In genomic region chr18:77129150-77129551, GRCh38 we compare ENCODE assay signal across 10 cellular contexts. TPM values are rescaled to one million over a fixed set of nuclear protein-coding genes. Genes with fewer than 3 reads are reported as not detected.
DNase-seq lines count a peak whose midpoint lies in the region; ATAC-seq and TF ChIP-seq lines count a peak whose summit lies in the region.
"Had no signal": no experiment of that assay in that cellular context is flagged by ENCODE, and none has a peak within 500 bp of the region (broad histone marks: within the 10 kb centered on the region; RNA-seq: fewer than 3 reads in every experiment).

No MANE protein-coding gene starts in this region.

- peaks cover 80% of the 10 kb centered on the region for H3K4me1 ChIP-seq in CD4-positive, CD25-positive, alpha-beta regulatory T cell (ENCODE audit: control insufficient read depth, insufficient read depth, low read length, poor library complexity, severe bottlenecking)
- H3K4me1 ChIP-seq in neutrophil (ENCODE audit: control insufficient read depth in 1 of 2, insufficient read depth in 1 of 2, low read depth in 1 of 2, low read length in 1 of 2), result peaks cover 77 to 80% of the 10 kb centered on the region in 2 experiments

- peak overlapping the region; percentile 74 to 98 (median 96) for H3K27ac Mint-ChIP-seq in CD4-positive, CD25-positive, alpha-beta regulatory T cell
- H3K27ac Mint-ChIP-seq in IgD-negative memory B cell, result peak overlapping the region in 2 of 3 donors; percentile 69 to 99

- peaks cover 0 to 4% (median 0%) of the 10 kb centered on the region in 7 donors for H3K9me3 Mint-ChIP-seq in CD4-positive, CD25-positive, alpha-beta regulatory T cell
- no peaks in the 10 kb centered on the region for H3K9me3 Mint-ChIP-seq in IgD-negative memory B cell

- peak overlapping the region; percentile 96 to 98 (median 97) for H3K4me3 Mint-ChIP-seq in CD4-positive, CD25-positive, alpha-beta regulatory T cell
- H3K4me3 Mint-ChIP-seq in IgD-negative memory B cell, result peak overlapping the region in 3 of 4 donors; percentile 56 to 81 (median 77)

- H3K4me1 Mint-ChIP-seq in CD4-positive, CD25-positive, alpha-beta regulatory T cell, result peaks cover 56 to 81% (median 68%) of the 10 kb centered on the region in 4 donors
- peaks cover 55 to 65% (median 65%) of the 10 kb centered on the region in 3 donors for H3K4me1 Mint-ChIP-seq in IgD-negative memory B cell

- no peaks in the 10 kb centered on the region for H3K27me3 ChIP-seq in CD4-positive, CD25-positive, alpha-beta regulatory T cell (ENCODE audit: control insufficient read depth, insufficient read depth, low read length)
- no peaks in the 10 kb centered on the region for H3K27me3 ChIP-seq in neutrophil

- H3K27ac ChIP-seq in CD4-positive, CD25-positive, alpha-beta regulatory T cell (ENCODE audit: insufficient read depth, low read length, poor library complexity, severe bottlenecking), result peak overlapping the region; percentile 77
- peak overlapping the region; percentile 100 for H3K27ac ChIP-seq in neutrophil

- H3K27me3 Mint-ChIP-seq in CD4-positive, CD25-positive, alpha-beta regulatory T cell, result no peaks in the 10 kb centered on the region
- no peaks in the 10 kb centered on the region for H3K27me3 Mint-ChIP-seq in IgD-negative memory B cell

- peaks cover 22% of the 10 kb centered on the region for H3K36me3 Mint-ChIP-seq in CD4-positive, CD25-positive, alpha-beta regulatory T cell
- no peaks in the 10 kb centered on the region for H3K36me3 Mint-ChIP-seq in IgD-negative memory B cell

- peaks cover 5% of the 10 kb centered on the region for H3K36me3 ChIP-seq in CD4-positive, CD25-positive, alpha-beta regulatory T cell (ENCODE audit: control insufficient read depth, insufficient read depth, low read length)
- H3K36me3 ChIP-seq in neutrophil, result peaks cover 14% of the 10 kb centered on the region

- ATAC-seq in CD4-positive, CD25-positive, alpha-beta regulatory T cell (ENCODE audit: low read depth in 2 of 2), result no peak
- ATAC-seq in HG03108 (IDR thresholded peaks at IDR 0.05; ENCODE audit: unreplicated experiment), result no peak
- no peak for ATAC-seq in GM18498 (IDR thresholded peaks at IDR 0.05; ENCODE audit: unreplicated experiment)
- ATAC-seq: right cardiac atrium had no signal

- TF ChIP-seq CTCF in cardiac fibroblast (IDR thresholded peaks at IDR 0.05; ENCODE audit: low read depth, low read length), result no peak
- no peak for TF ChIP-seq CTCF in neutrophil (IDR thresholded peaks at IDR 0.05)

- no peak for DNase-seq in CD4-positive, CD25-positive, alpha-beta regulatory T cell
- DNase-seq in cardiac fibroblast (ENCODE audit: low read depth in 2 of 2) (peak; percentile 79 to 95), NCI-H510A treated with DMSO at 0.1 percent for 48 hours (lab: John Stamatoyannopoulos, UW) (no peak), NCI-H2171 treated with DMSO at 0.1 percent for 48 hours (lab: John Stamatoyannopoulos, UW) (no peak)
- DNase-seq: NCI-H2029, right cardiac atrium had no signal

- H3K9me3 ChIP-seq in CD4-positive, CD25-positive, alpha-beta regulatory T cell (ENCODE audit: control insufficient read depth in 2 of 2, low read length in 2 of 2), result no peaks in the 10 kb centered on the region
- no peaks in the 10 kb centered on the region for H3K9me3 ChIP-seq in neutrophil

- peak overlapping the region; percentile 91 for H3K4me3 ChIP-seq in CD4-positive, CD25-positive, alpha-beta regulatory T cell (ENCODE audit: low read depth, low read length)
- H3K4me3 ChIP-seq in cardiac fibroblast (replicated peaks in 1 of 2; ENCODE audit: low read depth in 2 of 2, low read length in 2 of 2) (no peak overlapping the region), neutrophil (ENCODE audit: low read depth in 1 of 2, low read length in 1 of 2) (peak overlapping the region; percentile 89 to 94)

RNA-seq across cellular contexts. Expression of gene MBP, which starts 3.4 kb away (rescaled TPM):
- 172 TPM for total RNA-seq in CD4-positive, CD25-positive, alpha-beta regulatory T cell
- polyA plus RNA-seq in CD4-positive, CD25-positive, alpha-beta regulatory T cell, result 100 to 1,000 TPM; 134 to 145 (median 141) TPM
- polyA plus RNA-seq in IgD-negative memory B cell, result 89.4 TPM

Comparison
In these comparisons a context has a peak if more than half of its experiments do, and no peak if none do; other contexts are left out.
1. DNase-seq: peak in cardiac fibroblast (2 of 2); none in CD4-positive, CD25-positive, alpha-beta regulatory T cell (0 of 3), NCI-H510A treated with DMSO at 0.1 percent for 48 hours (single experiment) and NCI-H2171 treated with DMSO at 0.1 percent for 48 hours (single experiment).
2. H3K4me3 ChIP-seq: peak in CD4-positive, CD25-positive, alpha-beta regulatory T cell (single experiment) and neutrophil (2 of 2); none in cardiac fibroblast (0 of 2).